13 cellular contexts compared by ENCODE assay signal in the genomic region with DNA sequence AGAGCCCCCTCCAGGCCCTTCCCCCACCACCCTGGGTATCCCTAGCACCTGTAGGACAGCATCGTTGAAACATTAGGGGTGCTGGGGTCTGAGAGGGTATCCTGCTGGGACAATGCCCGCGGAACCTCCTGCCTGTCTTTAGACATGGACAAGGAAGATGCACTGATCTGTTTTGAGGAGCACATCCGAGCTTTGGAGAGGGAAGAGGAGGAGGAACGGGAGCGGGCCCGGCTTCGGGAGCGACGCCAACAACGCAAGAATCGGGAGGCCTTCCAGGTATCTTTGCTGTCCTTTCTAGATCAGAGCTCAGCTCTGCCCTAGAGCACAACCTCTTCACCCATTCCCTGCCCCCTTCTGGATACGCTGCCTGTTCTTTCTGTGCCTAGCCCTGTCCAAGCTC. TPM values are rescaled to one million over a fixed set of nuclear protein-coding genes. Genes with fewer than 3 reads are reported as not detected.
DNase-seq lines count a peak whose midpoint lies in the region; ATAC-seq, FAIRE-seq and TF ChIP-seq lines count a peak whose summit lies in the region.
"Had no signal": no experiment of that assay in that cellular context is flagged by ENCODE, and none has a peak within 500 bp of the region (broad histone marks: within the 10 kb centered on the region; RNA-seq: fewer than 3 reads in every experiment).

No MANE protein-coding gene starts in this region.

- H3K9me3 Mint-ChIP-seq in mesothelial cell of epicardium = no peaks in the 10 kb centered on the region
- H3K9me3 Mint-ChIP-seq: CD4-positive, CD25-positive, alpha-beta regulatory T cell had no signal

- 91 to 93% methylated on average over 13 of the region's 13 CpGs for WGBS in body of pancreas, 2 donors
- WGBS in testis, 2 donors = 71 to 79% methylated on average over 12 to 13 of the region's 13 CpGs

- ATAC-seq in body of pancreas (peak; percentile 4), GM18517 (IDR thresholded peaks at IDR 0.05; ENCODE audit: unreplicated experiment) (no peak)

- no peak for FAIRE-seq in HTR-8/SVneo (lab: Jason Lieb, UNC)

- DNase-seq in activated effector memory CD4-positive, alpha-beta T cell treated with anti-CD3 and anti-CD28 coated beads, Interleukin-2, amount 50 U/mL, for 16 hours = peak; percentile 59
- DNase-seq in activated effector memory CD4-positive, alpha-beta T cell treated with Interleukin-2 at 50 U/mL for 16 hours = no peak
- DNase-seq in body of pancreas = no peak
- no peak for DNase-seq in mesothelial cell of epicardium (ENCODE audit: low spot score in 2 of 2, unreplicated experiment in 2 of 2)
- DNase-seq in testis = peak; percentile 15
- no peak for DNase-seq in RPMI8226
- DNase-seq in HTR-8/SVneo (ENCODE audit: insufficient read length, low spot score) = no peak
- DNase-seq: NCI-H187 had no signal

- peaks cover 14% of the 10 kb centered on the region for H3K4me1 Mint-ChIP-seq in mesothelial cell of epicardium

- no peak for TF ChIP-seq CTCF in body of pancreas (IDR thresholded peaks at IDR 0.05)
- TF ChIP-seq CTCF in mesothelial cell of epicardium (IDR thresholded peaks at IDR 0.05; ENCODE audit: unreplicated experiment) = no peak
- TF ChIP-seq CTCF in testis (IDR thresholded peaks at IDR 0.05) = no peak

- peak overlapping the region; percentile 79 for H3K27ac Mint-ChIP-seq in mesothelial cell of epicardium

- H3K27ac ChIP-seq in body of pancreas (no peak overlapping the region), testis (no peak overlapping the region)
- H3K27ac ChIP-seq: brain microvascular endothelial cell, suprapubic skin had no signal

- H3K27me3 Mint-ChIP-seq in mesothelial cell of epicardium (ENCODE audit: low read depth) = no peaks in the 10 kb centered on the region
- H3K27me3 Mint-ChIP-seq: CD4-positive, CD25-positive, alpha-beta regulatory T cell had no signal

- H3K27me3 ChIP-seq in body of pancreas (no peaks in the 10 kb centered on the region), testis (no peaks in the 10 kb centered on the region)
- H3K27me3 ChIP-seq: brain microvascular endothelial cell, heart left ventricle, suprapubic skin had no signal

- TF ChIP-seq POLR2A in body of pancreas (IDR thresholded peaks at IDR 0.05) = no peak
- TF ChIP-seq POLR2A in testis (IDR thresholded peaks at IDR 0.05) = no peak

- intact Hi-C loops in body of pancreas (cut with DNase I) = no loop called here
- intact Hi-C loops in testis (cut with DNase I; ENCODE audit: low total_unique reads) = no loop called here

- peaks cover 18% of the 10 kb centered on the region for H3K36me3 Mint-ChIP-seq in mesothelial cell of epicardium

- no peak overlapping the region for H3K4me3 Mint-ChIP-seq in mesothelial cell of epicardium
- H3K4me3 Mint-ChIP-seq: CD4-positive, CD25-positive, alpha-beta regulatory T cell had no signal

- H3K9me3 ChIP-seq in body of pancreas (no peaks in the 10 kb centered on the region), testis (no peaks in the 10 kb centered on the region)
- H3K9me3 ChIP-seq: heart left ventricle, suprapubic skin had no signal

- H3K4me1 ChIP-seq in body of pancreas (no peaks in the 10 kb centered on the region), testis (peaks cover 12% of the 10 kb centered on the region)

- H3K36me3 ChIP-seq in body of pancreas (replicated peaks in 1 of 2; ENCODE audit: insufficient read depth in 1 of 2, low read depth in 2 of 2) = peaks cover 0 to 3% of the 10 kb centered on the region in 2 donors
- no peaks in the 10 kb centered on the region for H3K36me3 ChIP-seq in testis (ENCODE audit: low read depth, missing control alignments)

- H3K4me3 ChIP-seq in body of pancreas = no peak overlapping the region
- no peak overlapping the region for H3K4me3 ChIP-seq in testis
- H3K4me3 ChIP-seq: heart left ventricle, suprapubic skin had no signal

RNA-seq across cellular contexts. Expression of a gene that starts 13.2 kb away (rescaled TPM):
- 1 to 10 TPM; 6.3 to 9.3 TPM for total RNA-seq in body of pancreas
- 56.7 to 62.0 TPM (median 56.9 TPM) in 3 replicates for total RNA-seq in mesothelial cell of epicardium
- total RNA-seq in testis = 10 to 100 TPM; 49.2 to 66.7 TPM
- 66.8 TPM for polyA plus RNA-seq in testis (ENCODE audit: insufficient read depth, low read depth, low replicate concordance)

RNA-seq across cellular contexts. Expression of a gene that starts 31.1 kb away (rescaled TPM):
- total RNA-seq in body of pancreas (under 1 TPM in 1 of 2 donors, not detected in 1; 0.78 TPM), mesothelial cell of epicardium (0.29 to 0.50 TPM (median 0.40 TPM) in 3 replicates), testis (10 to 100 TPM; 54.9 to 68.6 TPM)
- 178 TPM for polyA plus RNA-seq in testis (ENCODE audit: insufficient read depth, low read depth, low replicate concordance)
- total RNA-seq: CD4-positive, CD25-positive, alpha-beta regulatory T cell had no signal

Comparison
In these comparisons a context has a peak if more than half of its experiments do, and no peak if none do; other contexts are left out.
1. DNase-seq: peak in activated effector memory CD4-positive, alpha-beta T cell treated with anti-CD3 and anti-CD28 coated beads, Interleukin-2, amount 50 U/mL, for 16 hours (single experiment) and testis (single experiment); none in activated effector memory CD4-positive, alpha-beta T cell treated with Interleukin-2 at 50 U/mL for 16 hours (single experiment), body of pancreas (0 of 4), mesothelial cell of epicardium (0 of 2), RPMI8226 (single experiment) and HTR-8/SVneo (single experiment).
2. RNA of a gene that starts 31.1 kb away (total RNA-seq): 54.9 to 68.6 TPM in testis; 0.78 TPM in body of pancreas and 0.29 to 0.50 TPM in mesothelial cell of epicardium; every median in the first group is over 10 times any median in the second.